Comparison of ENCODE assay signal across 1 cellular context in genomic region chr17:40111221-40112128, GRCh38.
TF ChIP-seq lines count a peak whose summit lies in the region.

No MANE protein-coding gene starts in this region.

TF ChIP-seq in HEK293, 187 proteins besides CTCF, POLR2A, EP300 and RAD21 (continued from another document and continues in another):
- TF ChIP-seq ZNF398 (tag by site-specific recombination; IDR thresholded peaks at IDR 0.05) (peak; percentile 89), ZNF548 (tag by site-specific recombination; IDR thresholded peaks at IDR 0.05) (no peak), ZNF558 (tag by site-specific recombination; IDR thresholded peaks at IDR 0.05) (no peak), ZBTB1 (tag by site-specific recombination; IDR thresholded peaks at IDR 0.05) (no peak), ZNF433 (tag by site-specific recombination; IDR thresholded peaks at IDR 0.05; ENCODE audit: low read depth) (no peak), KLF1 (tag by site-specific recombination; IDR thresholded peaks at IDR 0.05) (no peak), ZNF488 (tag by site-specific recombination; IDR thresholded peaks at IDR 0.05) (no peak), ZNF777 (tag by site-specific recombination; IDR thresholded peaks at IDR 0.05; ENCODE audit: borderline replicate concordance) (no peak), KLF9 (tag by site-specific recombination; IDR thresholded peaks at IDR 0.05; ENCODE audit: low read depth) (peak; percentile 30; the same call in 1 of the 2 replicates), SP2 (tag by site-specific recombination; IDR thresholded peaks at IDR 0.05) (peak; percentile 78), ZBTB8A (tag by site-specific recombination; IDR thresholded peaks at IDR 0.05) (no peak), GLIS2 (tag by site-specific recombination; IDR thresholded peaks at IDR 0.05) (peak; percentile 74), ZSCAN30 (tag by site-specific recombination; IDR thresholded peaks at IDR 0.05) (0 out of 2 replicates have a peak, but pooled peaks have one; percentile 14), ZNF624 (tag by site-specific recombination; IDR thresholded peaks at IDR 0.05) (no peak), ZNF544 (tag by site-specific recombination; IDR thresholded peaks at IDR 0.05) (no peak), AEBP2 (tag by site-specific recombination; IDR thresholded peaks at IDR 0.05; ENCODE audit: borderline replicate concordance) (no peak), ZBTB7A (tag by site-specific recombination; IDR thresholded peaks at IDR 0.05; ENCODE audit: low read depth) (no peak), SCRT2 (tag by site-specific recombination; IDR thresholded peaks at IDR 0.05) (no peak), GLI2 (tag by site-specific recombination; IDR thresholded peaks at IDR 0.05; ENCODE audit: borderline replicate concordance, low read depth) (no peak), ZNF585B (tag by site-specific recombination; IDR thresholded peaks at IDR 0.05) (no peak), ZNF701 (tag by site-specific recombination; IDR thresholded peaks at IDR 0.05) (no peak), ZNF391 (tag by site-specific recombination; IDR thresholded peaks at IDR 0.05; ENCODE audit: borderline replicate concordance, low read depth) (no peak), ZNF473 (tag by site-specific recombination; IDR thresholded peaks at IDR 0.05) (no peak), BCL11A (tag by site-specific recombination; IDR thresholded peaks at IDR 0.05; ENCODE audit: low read depth) (peak; percentile 97), ZNF16 (tag by site-specific recombination; IDR thresholded peaks at IDR 0.05; ENCODE audit: low read depth) (no peak), ZNF792 (tag by site-specific recombination; IDR thresholded peaks at IDR 0.05) (no peak), OVOL3 (tag by site-specific recombination; IDR thresholded peaks at IDR 0.05) (no peak), SP7 (tag by site-specific recombination; IDR thresholded peaks at IDR 0.05) (peak; percentile 71; the same call in 1 of the 2 replicates), ZNF404 (tag by site-specific recombination; IDR thresholded peaks at IDR 0.05) (no peak), ZFP41 (tag by site-specific recombination; IDR thresholded peaks at IDR 0.05; ENCODE audit: borderline replicate concordance) (no peak), ZNF561 (tag by site-specific recombination; IDR thresholded peaks at IDR 0.05; ENCODE audit: borderline replicate concordance) (peak; percentile 31; the same call in 1 of the 2 replicates), INSM2 (tag by site-specific recombination; IDR thresholded peaks at IDR 0.05) (peak; percentile 24; the same call in 1 of the 2 replicates), ZNF623 (tag by site-specific recombination; IDR thresholded peaks at IDR 0.05) (no peak), ZNF843 (tag by site-specific recombination; IDR thresholded peaks at IDR 0.05) (0 out of 2 replicates have a peak, but pooled peaks have one; percentile 39), ZNF223 (tag by site-specific recombination; IDR thresholded peaks at IDR 0.05) (no peak), ZNF664 (tag by site-specific recombination; IDR thresholded peaks at IDR 0.05) (no peak), ZNF660 (tag by site-specific recombination; IDR thresholded peaks at IDR 0.05) (0 out of 2 replicates have a peak, but pooled peaks have one; percentile 32), ZBTB11 (tag by site-specific recombination; conservative IDR thresholded peaks at IDR 0.05; ENCODE audit: low read depth) (no peak), ZNF621 (tag by site-specific recombination; IDR thresholded peaks at IDR 0.05) (no peak), ZNF140 (tag by site-specific recombination; IDR thresholded peaks at IDR 0.05) (no peak), ZNF645 (tag by site-specific recombination; IDR thresholded peaks at IDR 0.05) (no peak), HOXD13 (CRISPR knock-in tag; IDR thresholded peaks at IDR 0.05; ENCODE audit: borderline replicate concordance) (no peak), ZNF274 (IDR thresholded peaks at IDR 0.05; ENCODE audit: low read length) (no peak), ZNF274 (tag by site-specific recombination; IDR thresholded peaks at IDR 0.05; ENCODE audit: borderline replicate concordance) (no peak), MEIS1 (CRISPR knock-in tag; IDR thresholded peaks at IDR 0.05; ENCODE audit: borderline replicate concordance) (no peak), ZNF785 (tag by site-specific recombination; IDR thresholded peaks at IDR 0.05) (no peak), ZNF133 (tag by site-specific recombination; IDR thresholded peaks at IDR 0.05) (no peak), ZNF221 (tag by site-specific recombination; IDR thresholded peaks at IDR 0.05; ENCODE audit: borderline replicate concordance) (no peak), MZF1 (tag by site-specific recombination; IDR thresholded peaks at IDR 0.05; ENCODE audit: borderline replicate concordance) (no peak), ZFP69B (tag by site-specific recombination; IDR thresholded peaks at IDR 0.05) (0 out of 2 replicates have a peak, but pooled peaks have one; percentile 41), ZNF768 (tag by site-specific recombination; IDR thresholded peaks at IDR 0.05) (no peak), TCF7L2 (IDR thresholded peaks at IDR 0.05; ENCODE audit: borderline replicate concordance, low read depth, low read length) (no peak), ZNF596 (tag by site-specific recombination; IDR thresholded peaks at IDR 0.05) (no peak), ZNF280D (tag by site-specific recombination; IDR thresholded peaks at IDR 0.05) (no peak), ZNF394 (tag by site-specific recombination; IDR thresholded peaks at IDR 0.05; ENCODE audit: borderline replicate concordance) (no peak), PATZ1 (tag by site-specific recombination; IDR thresholded peaks at IDR 0.05) (peak; percentile 77), IKZF3 (tag by site-specific recombination; IDR thresholded peaks at IDR 0.05) (peak; percentile 83), ZNF529 (tag by site-specific recombination; IDR thresholded peaks at IDR 0.05; ENCODE audit: insufficient replicate concordance) (no peak), ZNF48 (tag by site-specific recombination; IDR thresholded peaks at IDR 0.05) (no peak), ZNF747 (tag by site-specific recombination; IDR thresholded peaks at IDR 0.05) (no peak)
